32 cellular contexts compared by ENCODE assay signal in the genomic region with DNA sequence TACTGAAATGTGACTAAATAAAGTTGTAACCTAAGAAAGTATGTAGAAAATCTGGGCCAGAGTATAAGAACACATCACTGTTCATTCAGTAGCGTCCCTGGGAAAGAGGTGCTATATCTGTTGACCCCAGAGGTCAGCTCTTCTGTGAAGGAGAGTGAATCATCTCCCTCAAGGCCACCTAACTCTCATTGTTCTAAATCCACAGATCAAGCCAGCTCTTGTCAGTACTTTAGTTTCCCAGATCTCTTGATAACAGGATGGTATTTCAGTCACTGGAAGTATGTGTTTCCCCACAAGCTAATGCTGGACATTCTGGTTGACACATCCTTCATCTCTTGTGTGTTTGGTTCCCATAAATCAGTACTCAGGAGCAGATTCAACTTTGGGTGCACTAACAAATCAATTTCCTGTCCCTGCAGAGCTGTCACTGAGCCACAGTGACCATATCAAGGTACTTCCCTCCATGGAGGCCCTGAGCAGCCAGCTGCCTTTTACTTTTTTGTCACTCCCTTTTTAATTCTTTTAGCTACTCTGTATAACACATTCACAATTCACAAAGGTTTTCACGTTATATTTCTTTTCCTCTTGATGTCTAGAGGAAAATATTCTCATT. TPM values are rescaled to one million over a fixed set of nuclear protein-coding genes. Genes with fewer than 3 reads are reported as not detected.
DNase-seq lines count a peak whose midpoint lies in the region; ATAC-seq and TF ChIP-seq lines count a peak whose summit lies in the region.
"Had no signal": no experiment of that assay in that cellular context is flagged by ENCODE, and none has a peak within 500 bp of the region (broad histone marks: within the 10 kb centered on the region; RNA-seq: fewer than 3 reads in every experiment).

No MANE protein-coding gene starts in this region.

- peak; percentile 92 for DNase-seq in A172 (ENCODE audit: low spot score)
- peak; percentile 74 for DNase-seq in HPDE6-E6E7 (ENCODE audit: extremely low spot score)
- peak; percentile 88 for DNase-seq in SW480 (ENCODE audit: low spot score)
- peak; percentile 8 for DNase-seq in kidney glomerular epithelial cell (lab: John Stamatoyannopoulos, UW)
- no peak for DNase-seq in hippocampal formation (lab: John Stamatoyannopoulos, UW)
- no peak for DNase-seq in activated CD4-positive, alpha-beta memory T cell treated with anti-CD3 and anti-CD28 coated beads, Interleukin-2, amount 10 ng/mL, durations not matched to agents 7 days and 5 days
- DNase-seq in prostate gland (ENCODE audit: low spot score) = no peak
- DNase-seq: activated CD4-positive, alpha-beta T cell treated with anti-CD3 and anti-CD28 coated beads for 1 hour; activated naive CD4-positive, alpha-beta T cell treated with anti-CD3 and anti-CD28 coated beads, Interleukin-2, amount 10 ng/mL, durations not matched to agents 7 days and 5 days; aorta; Calu3; dorsolateral prefrontal cortex; heart right ventricle; Karpas-422; left ventricle myocardium superior; mucosa of descending colon; NCI-H1092; NCI-H1930; Right ventricle myocardium superior; spleen; stimulated activated CD4-positive, alpha-beta T cell treated with anti-CD3 and anti-CD28 coated beads, Interleukin-4, amount 100 ng/mL, for 4 hours; stomach had no signal

- H3K27me3 ChIP-seq in prostate gland (replicated peaks; ENCODE audit: insufficient read depth) = no peaks in the 10 kb centered on the region

- peaks cover 17% of the 10 kb centered on the region for H3K27me3 Mint-ChIP-seq in activated CD4-positive, alpha-beta memory T cell treated with anti-CD3 and anti-CD28 coated beads, Interleukin-2, amount 10 ng/mL, durations not matched to agents 7 days and 5 days

- H3K4me1 Mint-ChIP-seq in activated CD4-positive, alpha-beta memory T cell treated with anti-CD3 and anti-CD28 coated beads, Interleukin-2, amount 10 ng/mL, durations not matched to agents 7 days and 5 days = no peaks in the 10 kb centered on the region
- H3K4me1 Mint-ChIP-seq: activated naive CD4-positive, alpha-beta T cell treated with anti-CD3 and anti-CD28 coated beads, Interleukin-2, amount 10 ng/mL, durations not matched to agents 7 days and 5 days; neural progenitor cell had no signal

- no peak overlapping the region for H3K27ac ChIP-seq in prostate gland
- H3K27ac ChIP-seq: dorsolateral prefrontal cortex, heart right ventricle, neural progenitor cell, spleen, stomach, tibial nerve had no signal

- H3K27ac Mint-ChIP-seq in activated CD4-positive, alpha-beta memory T cell treated with anti-CD3 and anti-CD28 coated beads, Interleukin-2, amount 10 ng/mL, durations not matched to agents 7 days and 5 days = no peak overlapping the region
- H3K27ac Mint-ChIP-seq: activated naive CD4-positive, alpha-beta T cell treated with anti-CD3 and anti-CD28 coated beads, Interleukin-2, amount 10 ng/mL, durations not matched to agents 7 days and 5 days; neural progenitor cell had no signal

- H3K36me3 Mint-ChIP-seq in activated CD4-positive, alpha-beta memory T cell treated with anti-CD3 and anti-CD28 coated beads, Interleukin-2, amount 10 ng/mL, durations not matched to agents 7 days and 5 days (ENCODE audit: low read depth) = no peaks in the 10 kb centered on the region
- H3K36me3 Mint-ChIP-seq: activated naive CD4-positive, alpha-beta T cell treated with anti-CD3 and anti-CD28 coated beads, Interleukin-2, amount 10 ng/mL, durations not matched to agents 7 days and 5 days; neural progenitor cell had no signal

- H3K9me3 Mint-ChIP-seq in activated CD4-positive, alpha-beta memory T cell treated with anti-CD3 and anti-CD28 coated beads, Interleukin-2, amount 10 ng/mL, durations not matched to agents 7 days and 5 days = no peaks in the 10 kb centered on the region
- H3K9me3 Mint-ChIP-seq: activated naive CD4-positive, alpha-beta T cell treated with anti-CD3 and anti-CD28 coated beads, Interleukin-2, amount 10 ng/mL, durations not matched to agents 7 days and 5 days; central memory CD8-positive, alpha-beta T cell; neural progenitor cell had no signal

- ATAC-seq in GM19455 (IDR thresholded peaks at IDR 0.05; ENCODE audit: unreplicated experiment) = no peak
- ATAC-seq: heart right ventricle, left ventricle myocardium superior, mucosa of descending colon had no signal

- H3K4me3 Mint-ChIP-seq in activated CD4-positive, alpha-beta memory T cell treated with anti-CD3 and anti-CD28 coated beads, Interleukin-2, amount 10 ng/mL, durations not matched to agents 7 days and 5 days = no peak overlapping the region
- H3K4me3 Mint-ChIP-seq: activated naive CD4-positive, alpha-beta T cell treated with anti-CD3 and anti-CD28 coated beads, Interleukin-2, amount 10 ng/mL, durations not matched to agents 7 days and 5 days; central memory CD8-positive, alpha-beta T cell; neural progenitor cell had no signal

- CTCF ChIA-PET in activated CD4-positive, alpha-beta memory T cell treated with anti-CD3 and anti-CD28 coated beads, Interleukin-2, amount 10 ng/mL, durations not matched to agents 7 days and 5 days (lab: Charles Lee) = no interaction called here

- no peaks in the 10 kb centered on the region for H3K9me3 ChIP-seq in prostate gland
- H3K9me3 ChIP-seq: heart right ventricle, mucosa of descending colon, spleen, stomach, tibial nerve had no signal

- H3K4me3 ChIP-seq in prostate gland = no peak overlapping the region
- H3K4me3 ChIP-seq: dorsolateral prefrontal cortex, heart right ventricle, mucosa of descending colon, neural progenitor cell, spleen, stomach, tibial nerve had no signal

- no peak for TF ChIP-seq POLR2A in prostate gland (IDR thresholded peaks at IDR 0.05)

- H3K36me3 ChIP-seq in prostate gland = no peaks in the 10 kb centered on the region
- H3K36me3 ChIP-seq: heart right ventricle, neural progenitor cell, spleen, stomach, tibial nerve had no signal

- no peaks in the 10 kb centered on the region for H3K4me1 ChIP-seq in prostate gland (replicated peaks)
- H3K4me1 ChIP-seq: heart right ventricle, neural progenitor cell, spleen, stomach, tibial nerve had no signal

- TF ChIP-seq CTCF in prostate gland (IDR thresholded peaks at IDR 0.05) = no peak

- intact Hi-C loops in prostate gland (cut with DNase I) = no loop called here

- WGBS in prostate gland = 52% methylated on average over 2 of the region's 2 CpGs

- POLR2A ChIA-PET in activated CD4-positive, alpha-beta memory T cell treated with anti-CD3 and anti-CD28 coated beads, Interleukin-2, amount 10 ng/mL, durations not matched to agents 7 days and 5 days (lab: Charles Lee) = no interaction called here

RNA-seq across cellular contexts. Expression of gene KRT1, which starts 7.8 kb away (rescaled TPM):
- total RNA-seq in A172 (2014; rRNA removed; shearing (Covaris generic)) = not detected in 2 replicates
- under 1 TPM; 0.13 to 0.30 TPM for total RNA-seq in activated CD4-positive, alpha-beta memory T cell treated with anti-CD3 and anti-CD28 coated beads, Interleukin-2, amount 10 ng/mL, durations not matched to agents 7 days and 5 days
- 10 to 100 TPM in 1 of 2 donors, 1 to 10 TPM in 1; 1.5 to 18.1 TPM for total RNA-seq in prostate gland
- total RNA-seq: A673; activated CD8-positive, alpha-beta memory T cell treated with anti-CD3 and anti-CD28 coated beads for 36 hours; Calu3; fibroblast of villous mesenchyme; G401; heart right ventricle; HT1080; pulmonary artery endothelial cell; Right ventricle myocardium superior; tibial nerve had no signal

RNA-seq across cellular contexts. Expression of gene KRT2, which starts 20.4 kb away (rescaled TPM):
- total RNA-seq in A172 (2014; rRNA removed; shearing (Covaris generic)) = not detected in 2 replicates
- not detected for total RNA-seq in activated CD4-positive, alpha-beta memory T cell treated with anti-CD3 and anti-CD28 coated beads, Interleukin-2, amount 10 ng/mL, durations not matched to agents 7 days and 5 days
- total RNA-seq in prostate gland = 1 to 10 TPM in 1 of 2 donors, under 1 TPM in 1; 0.41 to 5.1 TPM
- total RNA-seq: A673; activated CD8-positive, alpha-beta memory T cell treated with anti-CD3 and anti-CD28 coated beads for 36 hours; aorta; Calu3; fibroblast of villous mesenchyme; G401; heart right ventricle; HT1080; left ventricle myocardium superior; pulmonary artery endothelial cell; Right ventricle myocardium superior; stomach; tibial nerve had no signal

RNA-seq across cellular contexts. Expression of gene KRT77, which starts 30.9 kb away (rescaled TPM):
- total RNA-seq in A172 (2014; rRNA removed; shearing (Covaris generic)) = not detected in 2 replicates
- not detected for total RNA-seq in activated CD4-positive, alpha-beta memory T cell treated with anti-CD3 and anti-CD28 coated beads, Interleukin-2, amount 10 ng/mL, durations not matched to agents 7 days and 5 days
- under 1 TPM; 0.09 to 0.57 TPM for total RNA-seq in prostate gland
- total RNA-seq: A673; activated CD8-positive, alpha-beta memory T cell treated with anti-CD3 and anti-CD28 coated beads for 36 hours; aorta; Calu3; fibroblast of villous mesenchyme; G401; HT1080; left ventricle myocardium superior; mucosa of descending colon; pulmonary artery endothelial cell; Right ventricle myocardium superior; spleen; stomach; tibial nerve had no signal

RNA-seq across cellular contexts. Expression of gene KRT73, which starts 54.1 kb away (rescaled TPM):
- not detected in 2 replicates for total RNA-seq in A172 (2014; rRNA removed; shearing (Covaris generic))
- total RNA-seq in activated CD4-positive, alpha-beta memory T cell treated with anti-CD3 and anti-CD28 coated beads, Interleukin-2, amount 10 ng/mL, durations not matched to agents 7 days and 5 days = not detected
- total RNA-seq in prostate gland = not detected
- total RNA-seq: A673; activated CD8-positive, alpha-beta memory T cell treated with anti-CD3 and anti-CD28 coated beads for 36 hours; aorta; Calu3; fibroblast of villous mesenchyme; G401; heart right ventricle; HT1080; left ventricle myocardium superior; mucosa of descending colon; pulmonary artery endothelial cell; Right ventricle myocardium superior; stomach; tibial nerve had no signal

Comparison
In these comparisons a context has a peak if more than half of its experiments do, and no peak if none do; other contexts are left out.
1. DNase-seq: peak in A172 (single experiment), HPDE6-E6E7 (single experiment), SW480 (single experiment) and kidney glomerular epithelial cell (single experiment); none in hippocampal formation (0 of 2), activated CD4-positive, alpha-beta memory T cell treated with anti-CD3 and anti-CD28 coated beads, Interleukin-2, amount 10 ng/mL, durations not matched to agents 7 days and 5 days (single experiment) and prostate gland (single experiment).